ENCODE assay signal across 8 cellular contexts in the genomic region with DNA sequence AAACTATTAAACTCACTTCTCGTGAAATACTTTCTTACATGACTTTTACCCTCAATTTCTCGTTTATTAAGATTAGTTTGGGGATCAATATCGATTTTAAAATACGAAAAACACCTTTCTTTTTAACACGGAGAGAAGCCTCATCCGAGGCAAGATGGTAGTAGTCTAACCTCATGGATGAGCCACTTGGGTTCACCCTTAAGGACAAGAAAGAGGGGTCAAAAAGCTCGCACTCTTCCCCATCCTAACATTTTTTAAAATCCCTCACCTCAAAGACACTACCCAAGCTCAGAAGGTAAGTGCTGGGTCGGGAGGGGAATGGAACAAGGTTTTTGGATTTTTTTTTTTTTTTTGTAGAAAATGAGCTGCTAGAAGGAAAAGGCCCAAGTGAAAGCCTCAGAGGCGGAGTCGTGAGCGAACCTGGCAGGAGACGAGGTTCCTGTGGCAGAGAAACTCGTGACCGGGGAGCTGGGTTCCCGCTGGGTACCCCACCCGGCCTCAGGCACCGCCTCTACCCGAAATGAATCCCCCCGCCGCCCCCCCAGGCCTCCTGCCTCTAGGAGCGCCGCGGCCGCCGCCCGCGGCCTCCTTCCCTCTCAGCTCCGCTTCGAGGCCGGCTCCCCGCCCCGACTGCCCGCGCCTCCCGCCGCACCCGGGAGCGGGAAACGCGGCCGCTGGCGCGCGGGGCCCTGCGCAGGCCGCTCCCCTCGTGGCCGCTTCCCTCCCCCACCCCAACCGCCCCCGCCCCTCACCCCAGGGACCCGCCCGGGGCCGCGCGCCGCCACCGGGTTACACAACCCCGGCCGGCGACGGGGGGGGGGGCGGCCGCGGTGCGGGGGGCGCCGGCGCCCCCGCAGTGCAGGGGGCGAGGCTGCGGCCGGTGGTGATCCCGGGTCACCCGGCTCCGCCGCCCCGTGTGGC. TPM values are rescaled to one million over a fixed set of nuclear protein-coding genes. Genes with fewer than 3 reads are reported as not detected.
DNase-seq lines count a peak whose midpoint lies in the region; ATAC-seq, FAIRE-seq and TF ChIP-seq lines count a peak whose summit lies in the region.

No MANE protein-coding gene starts in this region.

- H3K4me1 ChIP-seq in Loucy (ENCODE audit: insufficient read depth, low read length, poor library complexity, severe bottlenecking): peaks cover 47% of the 10 kb centered on the region
- H3K4me1 ChIP-seq in kidney (ENCODE audit: control insufficient read depth in 1 of 2, insufficient read depth in 1 of 2, low read depth in 1 of 2, low read length in 2 of 2): peaks cover 4 to 12% of the 10 kb centered on the region in 2 donors

- no peak for FAIRE-seq in kidney (lab: Jason Lieb, UNC)

- peak overlapping the region; percentile 91 for H3K4me2 ChIP-seq in Loucy (ENCODE audit: low read depth, low read length, poor library complexity, severe bottlenecking)

- TF ChIP-seq CTCF in GM12865 (IDR thresholded peaks at IDR 0.05; ENCODE audit: insufficient read depth, low read depth, low read length, missing control alignments) (no peak), Loucy (conservative IDR thresholded peaks at IDR 0.05; ENCODE audit: low read length) (no peak), kidney (IDR thresholded peaks at IDR 0.05; ENCODE audit: borderline replicate concordance, extremely low read depth, insufficient read depth) (no peak)

- intact Hi-C loops in kidney (cut with DNase I): no loop called here

- H3K27me3 ChIP-seq in Loucy (ENCODE audit: insufficient read depth, low read length, poor library complexity, severe bottlenecking): peaks cover 5% of the 10 kb centered on the region

- no peaks in the 10 kb centered on the region for H3K9me3 ChIP-seq in Loucy (ENCODE audit: insufficient read depth, low read depth, low read length)
- H3K9me3 ChIP-seq in kidney (ENCODE audit: control insufficient read depth in 1 of 2, low read length in 2 of 2): no peaks in the 10 kb centered on the region

- peak overlapping the region; percentile 96 to 99 for H3K27ac ChIP-seq in kidney (ENCODE audit: low read depth in 2 of 2, low read length in 2 of 2)

- 0 out of 2 replicates have a peak overlapping the region, but pooled peaks have one; percentile 41 for H2AFZ ChIP-seq in Loucy (ENCODE audit: low read length)

- ATAC-seq in GM21528 (IDR thresholded peaks at IDR 0.05; ENCODE audit: low FRiP score, unreplicated experiment) (no peak), HG02938 (IDR thresholded peaks at IDR 0.05; ENCODE audit: unreplicated experiment) (no peak)

- peak overlapping the region; percentile 98 for H3K4me3 ChIP-seq in GM12865 (ENCODE audit: low read depth, low read length)
- peak overlapping the region; percentile 77 for H3K4me3 ChIP-seq in Loucy (ENCODE audit: low read length, poor library complexity, severe bottlenecking)
- H3K4me3 ChIP-seq in kidney (ENCODE audit: low read length in 2 of 2): peak overlapping the region; percentile 95 to 99

- peak; percentile 57 for DNase-seq in GM12865 (ENCODE audit: low read depth)
- DNase-seq in activated CD4-positive, CD25-positive, alpha-beta regulatory T cell treated with anti-CD3 and anti-CD28 coated beads, Interleukin-2, amount 50 U/mL, for 72 hours: peak; percentile 50
- peak; percentile 59 for DNase-seq in central memory CD4-positive, alpha-beta T cell
- DNase-seq in kidney: peak; percentile 90
- DNase-seq in stimulated activated CD4-positive, alpha-beta T cell treated with anti-CD3 and anti-CD28 coated beads, Interleukin-15, amount 100 ng/mL, for 1 hour (ENCODE audit: low read depth in 1 of 2, low spot score in 1 of 2): peak; percentile 22 to 28

- no peaks in the 10 kb centered on the region; the same call in 1 of the 2 replicates for H3F3A ChIP-seq in Loucy (ENCODE audit: low read depth)

- H3K9ac ChIP-seq in Loucy (ENCODE audit: low read depth, low read length, poor library complexity, severe bottlenecking) (peak overlapping the region; percentile 86), kidney (ENCODE audit: low read length in 2 of 2) (peak overlapping the region; percentile 66 to 96)

- no peaks in the 10 kb centered on the region for H3K9me2 ChIP-seq in Loucy (replicated peaks; ENCODE audit: low read depth, low read length)

- H3K36me3 ChIP-seq in Loucy (ENCODE audit: insufficient read depth, low read length) (peaks cover 17% of the 10 kb centered on the region), kidney (ENCODE audit: control insufficient read depth in 1 of 2, insufficient read depth in 2 of 2, low read length in 2 of 2) (peaks cover under 1 to 2% of the 10 kb centered on the region in 2 donors)

- H3K79me2 ChIP-seq in Loucy (ENCODE audit: insufficient read depth, low read length): peaks cover 65% of the 10 kb centered on the region

- H4K20me1 ChIP-seq in Loucy (ENCODE audit: insufficient read depth, low read length, poor library complexity, severe bottlenecking): peaks cover 60% of the 10 kb centered on the region

RNA-seq across cellular contexts. Expression of gene NUFIP2, which starts 1.6 kb away (rescaled TPM):
- total RNA-seq in kidney: 52.3 TPM
- 7.6 TPM for polyA plus RNA-seq in kidney (ENCODE audit: insufficient read depth, low read depth, low replicate concordance)

RNA-seq across cellular contexts. Expression of gene CRYBA1, which starts 45.7 kb away (rescaled TPM):
- total RNA-seq in kidney: not detected
- polyA plus RNA-seq in kidney (ENCODE audit: insufficient read depth, low read depth, low replicate concordance): not detected

Comparison
In these comparisons a context has a peak if more than half of its experiments do, and no peak if none do; other contexts are left out.
1. DNase-seq: peak in every context shown above with its lines; median percentile 90 in kidney; 59 in central memory CD4-positive, alpha-beta T cell; 57 in GM12865; 50 in activated CD4-positive, CD25-positive, alpha-beta regulatory T cell treated with anti-CD3 and anti-CD28 coated beads, Interleukin-2, amount 50 U/mL, for 72 hours; 25 in stimulated activated CD4-positive, alpha-beta T cell treated with anti-CD3 and anti-CD28 coated beads, Interleukin-15, amount 100 ng/mL, for 1 hour.